In the genomic region with DNA sequence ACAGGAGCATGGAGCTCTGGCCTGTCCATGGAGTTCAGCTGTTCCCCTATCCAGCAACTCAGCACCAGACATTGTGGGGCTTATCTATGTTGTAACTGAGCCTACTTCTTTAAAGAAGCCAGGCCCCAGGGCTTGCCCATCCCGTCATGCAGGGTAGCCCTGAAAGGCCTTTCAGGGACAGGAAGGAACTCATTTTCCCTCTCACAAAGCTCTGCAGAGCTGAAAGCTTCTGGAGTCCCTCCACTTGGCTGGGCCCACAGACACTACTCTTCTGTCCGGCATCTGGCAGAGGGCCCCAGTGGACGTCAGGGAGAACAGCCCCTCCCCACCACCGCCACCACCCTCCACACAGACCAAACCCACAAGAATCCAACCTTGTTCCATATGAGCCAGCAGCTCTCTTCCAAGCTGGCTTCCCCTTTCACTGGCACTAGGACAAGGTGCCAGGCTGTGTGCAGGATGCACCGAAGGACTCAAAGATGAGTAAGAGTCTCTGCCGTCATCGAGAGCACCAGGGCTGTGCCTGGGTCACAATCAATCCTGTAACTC, we compare ENCODE assay signal across 12 cellular contexts. TPM values are rescaled to one million over a fixed set of nuclear protein-coding genes. Genes with fewer than 3 reads are reported as not detected.
DNase-seq lines count a peak whose midpoint lies in the region; ATAC-seq and TF ChIP-seq lines count a peak whose summit lies in the region.
"Had no signal": no experiment of that assay in that cellular context is flagged by ENCODE, and none has a peak within 500 bp of the region (broad histone marks: within the 10 kb centered on the region; RNA-seq: fewer than 3 reads in every experiment).

No MANE protein-coding gene starts in this region.

- TF ChIP-seq POLR2A in right lobe of liver (IDR thresholded peaks at IDR 0.05) = no peak

- H3K27me3 ChIP-seq in MG63 (no peaks in the 10 kb centered on the region), endodermal cell (ENCODE audit: control insufficient read depth, insufficient read depth, low read length, poor library complexity, severe bottlenecking) (no peaks in the 10 kb centered on the region), right lobe of liver (no peaks in the 10 kb centered on the region), subcutaneous abdominal adipose tissue (ENCODE audit: control insufficient read depth in 5 of 5, insufficient read depth in 4 of 5, low read length in 5 of 5) (peaks cover 0 to 6% (median 0%) of the 10 kb centered on the region in 5 donors)

- H3K4me1 ChIP-seq in endodermal cell (ENCODE audit: control insufficient read depth, insufficient read depth, low read length) (no peaks in the 10 kb centered on the region), right lobe of liver (no peaks in the 10 kb centered on the region), subcutaneous abdominal adipose tissue (ENCODE audit: control insufficient read depth in 5 of 5, insufficient read depth in 5 of 5, low read length in 5 of 5) (peaks cover 6 to 45% (median 31%) of the 10 kb centered on the region in 5 donors)

- H3K9ac ChIP-seq in endodermal cell (ENCODE audit: extremely low read depth, low read length, poor library complexity, severe bottlenecking) (no peak overlapping the region), subcutaneous abdominal adipose tissue (ENCODE audit: low read length in 5 of 5) (no peak overlapping the region)

- no peaks in the 10 kb centered on the region for H3K4me1 Mint-ChIP-seq in endodermal cell
- H3K4me1 Mint-ChIP-seq: activated naive CD8-positive, alpha-beta T cell treated with anti-CD3 and anti-CD28 coated beads for 36 hours had no signal

- H3K9me3 ChIP-seq in MG63 (no peaks in the 10 kb centered on the region), endodermal cell (ENCODE audit: control insufficient read depth, low read length) (no peaks in the 10 kb centered on the region), right lobe of liver (no peaks in the 10 kb centered on the region), subcutaneous abdominal adipose tissue (ENCODE audit: control insufficient read depth in 5 of 5, low read length in 5 of 5) (no peaks in the 10 kb centered on the region)

- no peaks in the 10 kb centered on the region for H3K9me3 Mint-ChIP-seq in endodermal cell
- H3K9me3 Mint-ChIP-seq: activated naive CD8-positive, alpha-beta T cell treated with anti-CD3 and anti-CD28 coated beads for 36 hours had no signal

- H3K27ac Mint-ChIP-seq in endodermal cell = peak overlapping the region; percentile 58
- H3K27ac Mint-ChIP-seq: activated naive CD8-positive, alpha-beta T cell treated with anti-CD3 and anti-CD28 coated beads for 36 hours had no signal

- H3K27ac ChIP-seq in endodermal cell (ENCODE audit: low read depth, low read length) = no peak overlapping the region
- peak overlapping the region in 1 of 3 donors; percentile 5 for H3K27ac ChIP-seq in right lobe of liver
- H3K27ac ChIP-seq in subcutaneous abdominal adipose tissue (ENCODE audit: low read depth, low read length) = peak overlapping the region; percentile 11

- ATAC-seq in right lobe of liver = peak; percentile 49 to 67 (median 64)
- ATAC-seq in GM21515 (IDR thresholded peaks at IDR 0.05; ENCODE audit: unreplicated experiment) = no peak
- no peak for ATAC-seq in GM18861 (IDR thresholded peaks at IDR 0.05; ENCODE audit: unreplicated experiment)

- H3K27me3 Mint-ChIP-seq in endodermal cell (ENCODE audit: insufficient read depth) = no peaks in the 10 kb centered on the region
- H3K27me3 Mint-ChIP-seq: activated naive CD8-positive, alpha-beta T cell treated with anti-CD3 and anti-CD28 coated beads for 36 hours had no signal

- no peak overlapping the region for H3K4me3 Mint-ChIP-seq in endodermal cell
- H3K4me3 Mint-ChIP-seq: activated naive CD8-positive, alpha-beta T cell treated with anti-CD3 and anti-CD28 coated beads for 36 hours had no signal

- H3K36me3 ChIP-seq in MG63 = peaks cover 15% of the 10 kb centered on the region
- H3K36me3 ChIP-seq in endodermal cell (ENCODE audit: control insufficient read depth, insufficient read depth, low read length) = no peaks in the 10 kb centered on the region
- H3K36me3 ChIP-seq in right lobe of liver = no peaks in the 10 kb centered on the region
- H3K36me3 ChIP-seq in subcutaneous abdominal adipose tissue (ENCODE audit: control insufficient read depth in 5 of 5, insufficient read depth in 5 of 5, low read length in 5 of 5) = no peaks in the 10 kb centered on the region

- TF ChIP-seq CTCF in endodermal cell (conservative IDR thresholded peaks at IDR 0.05) = no peak
- TF ChIP-seq CTCF in right lobe of liver (IDR thresholded peaks at IDR 0.05) = no peak

- H3K36me3 Mint-ChIP-seq in endodermal cell (ENCODE audit: low read depth) = no peaks in the 10 kb centered on the region
- H3K36me3 Mint-ChIP-seq: activated naive CD8-positive, alpha-beta T cell treated with anti-CD3 and anti-CD28 coated beads for 36 hours had no signal

- WGBS in endodermal cell (ENCODE audit: insufficient coverage in 1 of 2, insufficient read length in 1 of 2), 2 experiments = 93 to 94% methylated on average over 4 to 7 of the region's 7 CpGs
- WGBS in right lobe of liver (ENCODE audit: insufficient coverage, low coverage, low lambda C conversion rate, missing lambda C conversion rate) = 44% methylated on average over 5 of the region's 7 CpGs

- H3K4me3 ChIP-seq in MG63 = no peak overlapping the region
- no peak overlapping the region for H3K4me3 ChIP-seq in endodermal cell (ENCODE audit: low read length)
- H3K4me3 ChIP-seq in right lobe of liver = no peak overlapping the region
- H3K4me3 ChIP-seq in subcutaneous abdominal adipose tissue (ENCODE audit: low read depth in 1 of 5, low read length in 5 of 5) = peak overlapping the region in 1 of 5 donors; percentile 18

- DNase-seq in MG63 (peak; percentile 97), endodermal cell (no peak), right lobe of liver (peak in 2 of 3 donors; percentile 27 to 54), HuH-7 (ENCODE audit: low spot score) (no peak), HT-29 (ENCODE audit: low spot score) (no peak)
- DNase-seq: activated CD4-positive, alpha-beta T cell treated with anti-CD3 and anti-CD28 coated beads for 1 hour; activated naive CD8-positive, alpha-beta T cell treated with anti-CD3 and anti-CD28 coated beads for 36 hours; DMS79 had no signal

- intact Hi-C loops in right lobe of liver (cut with DNase I) = no loop called here

RNA-seq across cellular contexts. Expression of a gene that starts 33.1 kb away (rescaled TPM):
- total RNA-seq in MG63 (2014; rRNA removed; shearing (Covaris generic); ENCODE audit: low replicate concordance) = 25.4 and 32.4 TPM in 2 replicates
- total RNA-seq in endodermal cell (10 to 100 TPM; 28.5 to 40.6 TPM), right lobe of liver (1 to 10 TPM; 1.4 to 3.6 (median 2.4) TPM)
- 26.6 TPM for polyA plus RNA-seq in endodermal cell (2013, experiment 1 of 2)
- polyA plus RNA-seq in endodermal cell (2013, experiment 2 of 2) = 30.2 TPM
- total RNA-seq in HT-29 (2014; rRNA removed; shearing (Covaris generic)) = not detected in 2 replicates
- total RNA-seq: activated naive CD8-positive, alpha-beta T cell treated with anti-CD3 and anti-CD28 coated beads for 36 hours; LHCN-M2 had no signal

Comparison
In these comparisons a context has a peak if more than half of its experiments do, and no peak if none do; other contexts are left out.
1. DNase-seq: peak in MG63 (single experiment) and right lobe of liver (2 of 3); none in endodermal cell (single experiment), HuH-7 (single experiment) and HT-29 (single experiment).
2. ATAC-seq: peak in right lobe of liver (4 of 4); none in GM21515 (single experiment) and GM18861 (single experiment).